Comparison of ENCODE assay signal across 32 cellular contexts in the genomic region with DNA sequence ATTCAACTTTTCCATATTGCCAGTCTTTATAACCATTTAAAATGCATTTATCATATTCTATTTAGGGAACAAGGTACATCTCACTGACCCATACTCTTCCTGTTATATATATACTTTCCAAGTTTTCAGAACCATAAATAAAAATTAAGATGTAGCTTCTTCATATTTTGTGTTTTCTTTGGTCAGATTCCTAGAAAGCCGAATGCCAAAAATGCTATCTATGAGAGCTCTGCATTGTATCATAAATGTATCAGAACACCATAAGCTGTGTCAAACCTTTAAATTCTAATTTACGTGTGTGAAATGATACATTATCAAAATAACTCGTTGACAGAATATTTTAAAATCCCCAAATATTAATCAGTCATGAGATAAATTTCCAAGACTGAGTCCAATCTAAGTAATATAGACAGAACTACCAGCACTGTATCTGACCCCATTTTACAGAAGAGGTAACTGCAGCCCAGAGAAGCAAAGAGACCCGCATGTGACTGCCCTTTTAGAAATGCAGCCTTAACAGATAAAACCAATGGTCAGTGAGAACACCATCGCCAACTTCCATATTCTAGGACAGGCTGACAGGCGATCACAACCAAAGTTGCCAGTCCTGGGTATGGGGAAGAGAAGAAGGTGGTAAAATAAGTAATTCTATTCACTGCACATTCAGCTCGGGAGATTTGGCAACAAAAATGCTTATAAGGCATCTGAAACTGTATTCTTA.
"Had no signal": no experiment of that assay in that cellular context is flagged by ENCODE, and none has a peak within 500 bp of the region (broad histone marks: within the 10 kb centered on the region; RNA-seq: fewer than 3 reads in every experiment).

No MANE protein-coding gene starts in this region.

- ATAC-seq: activated naive CD4-positive, alpha-beta T cell treated with anti-CD3 and anti-CD28 coated beads, Interleukin-2, amount 50 U/mL, for 72 hours; activated naive CD8-positive, alpha-beta T cell treated with anti-CD3 and anti-CD28 coated beads, Interleukin-2, amount 50 U/mL, for 24 hours; activated T-cell treated with anti-CD3 and anti-CD28 coated beads, Interleukin-2, amount 50 U/mL, for 4 hours; activated T-cell treated with anti-CD3 and anti-CD28 coated beads, Interleukin-2, amount 50 U/mL, for 72 hours; activated T-helper 17 cell treated with anti-CD3 and anti-CD28 coated beads, Interleukin-2, amount 50 U/mL, for 72 hours; body of pancreas had no signal

- H3K27ac ChIP-seq: adrenal gland, ascending aorta, body of pancreas, brain microvascular endothelial cell, cardiac muscle cell had no signal

- H3K36me3 ChIP-seq: adrenal gland, brain microvascular endothelial cell, cardiac muscle cell had no signal

- H3K4me1 ChIP-seq: adrenal gland, ascending aorta, body of pancreas had no signal

- DNase-seq: activated effector memory CD4-positive, alpha-beta T cell treated with anti-CD3 and anti-CD28 coated beads, Interleukin-2, amount 50 U/mL, for 16 hours; activated effector memory CD4-positive, alpha-beta T cell treated with Interleukin-2 at 50 U/mL for 16 hours; activated gamma-delta T cell; activated gamma-delta T cell treated with Interleukin-2 at 50 U/mL for 16 hours; activated naive CD4-positive, alpha-beta T cell; activated naive CD4-positive, alpha-beta T cell treated with anti-CD3 and anti-CD28 coated beads for 36 hours; activated naive CD4-positive, alpha-beta T cell treated with anti-CD3 and anti-CD28 coated beads, Interleukin-2, amount 10 ng/mL, durations not matched to agents 7 days and 5 days; activated naive CD4-positive, alpha-beta T cell treated with anti-CD3 and anti-CD28 coated beads, Interleukin-2, amount 50 U/mL, for 16 hours; activated naive CD4-positive, alpha-beta T cell treated with Interleukin-2 at 50 U/mL for 16 hours; activated naive CD8-positive, alpha-beta T cell treated with anti-CD3 and anti-CD28 coated beads for 36 hours; activated naive CD8-positive, alpha-beta T cell treated with anti-CD3 and anti-CD28 coated beads, Interleukin-2, amount 10 ng/mL, durations not matched to agents 7 days and 5 days; activated naive CD8-positive, alpha-beta T cell treated with anti-CD3 and anti-CD28 coated beads, Interleukin-2, amount 50 U/mL, for 24 hours; activated T-cell treated with anti-CD3 and anti-CD28 coated beads for 4 hours; activated T-cell treated with anti-CD3 and anti-CD28 coated beads, Interleukin-2, amount 50 U/mL, for 1 hour; activated T-cell treated with anti-CD3 and anti-CD28 coated beads, Interleukin-2, amount 50 U/mL, for 24 hours; activated T-cell treated with anti-CD3 and anti-CD28 coated beads, Interleukin-2, amount 50 U/mL, for 4 hours; activated T-cell treated with anti-CD3 and anti-CD28 coated beads, Interleukin-2, amount 50 U/mL, for 48 hours; activated T-cell treated with anti-CD3 and anti-CD28 coated beads, Interleukin-2, amount 50 U/mL, for 72 hours; adrenal gland; amniotic stem cell; amygdala; anterior cingulate cortex; aorta; body of pancreas; brain microvascular endothelial cell; caudate nucleus; central memory CD4-positive, alpha-beta T cell; cerebellar nuclear complex had no signal

- H3K27me3 ChIP-seq: adrenal gland, ascending aorta, body of pancreas, brain microvascular endothelial cell, cardiac muscle cell had no signal

- H3K4me3 ChIP-seq: adrenal gland, ascending aorta, body of pancreas, cardiac muscle cell had no signal

- H3K9me3 ChIP-seq: adrenal gland, ascending aorta, body of pancreas had no signal
